Comparison of ENCODE assay signal across 18 cellular contexts in the genomic region with DNA sequence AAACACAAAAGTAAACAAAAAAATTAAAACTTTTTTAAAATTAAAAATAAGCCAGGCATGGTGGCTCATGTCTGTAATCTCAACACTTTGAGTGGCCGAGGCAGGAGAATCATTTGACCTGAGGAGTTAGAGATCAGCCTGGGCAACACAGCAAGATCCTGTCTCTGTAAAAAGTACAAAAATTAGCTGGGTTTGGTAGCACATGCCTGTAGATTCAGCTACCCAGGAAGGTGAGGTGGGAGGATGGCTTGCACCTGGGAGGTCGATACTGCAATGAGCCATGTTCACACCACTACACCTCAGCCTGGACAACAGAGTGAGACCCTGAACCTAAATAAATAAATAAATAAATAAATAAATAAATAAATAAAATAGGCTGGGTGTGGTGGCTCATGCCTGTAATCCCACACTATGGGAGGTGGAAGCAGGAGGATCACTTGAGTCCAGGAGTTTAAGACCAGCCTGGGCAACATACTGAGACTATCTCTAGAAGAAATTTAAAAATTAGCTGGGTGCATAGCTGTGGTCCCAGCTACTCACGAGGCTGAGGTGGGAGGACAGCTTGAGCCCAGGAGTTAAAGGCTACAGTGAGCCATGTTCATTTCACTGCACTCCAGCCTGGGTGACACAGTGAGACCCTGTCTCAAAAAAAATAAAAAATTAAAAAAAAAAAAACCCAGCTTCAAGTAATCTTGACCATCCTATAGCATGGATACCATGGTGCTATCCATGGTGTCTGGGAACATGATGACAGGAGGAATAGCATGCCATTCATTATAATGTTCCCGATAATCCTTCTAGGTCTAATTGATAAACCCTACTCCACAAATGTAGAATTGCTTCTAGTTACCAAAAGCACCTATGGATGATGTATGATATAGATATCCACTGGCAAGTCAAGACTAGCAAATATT.
"Had no signal": no experiment of that assay in that cellular context is flagged by ENCODE, and none has a peak within 500 bp of the region (broad histone marks: within the 10 kb centered on the region; RNA-seq: fewer than 3 reads in every experiment).

No MANE protein-coding gene starts in this region.

- ATAC-seq: activated T-cell treated with anti-CD3 and anti-CD28 coated beads, Interleukin-2, amount 50 U/mL, for 4 hours; left colon; naive thymus-derived CD8-positive, alpha-beta T cell; right cardiac atrium; stimulated activated naive B cell treated with anti-CD40 and anti-IgM and Interleukin-4, amounts not matched to agents 10 μg/mL and 1 μg/mL and 100 μg/mL, for 72 hours had no signal

- H3K4me3 ChIP-seq: adrenal gland, esophagus muscularis mucosa, skin epidermis, thoracic aorta, vagina had no signal

- H3K9me3 ChIP-seq: adrenal gland, esophagus muscularis mucosa, thoracic aorta, vagina had no signal

- H3K36me3 ChIP-seq: adrenal gland, esophagus muscularis mucosa, thoracic aorta, vagina had no signal

- H3K27ac ChIP-seq: adrenal gland, esophagus muscularis mucosa, thoracic aorta had no signal

- H3K27me3 ChIP-seq: adrenal gland, esophagus muscularis mucosa, vagina had no signal

- FAIRE-seq: astrocyte, colon, frontal cortex, islet of Langerhans had no signal

- DNase-seq: activated naive CD4-positive, alpha-beta T cell; activated T-cell treated with anti-CD3 and anti-CD28 coated beads, Interleukin-2, amount 50 U/mL, for 4 hours; head of caudate nucleus; left colon; naive thymus-derived CD8-positive, alpha-beta T cell; right cardiac atrium; stimulated activated CD4-positive, alpha-beta T cell treated with anti-CD3 and anti-CD28 coated beads, Interleukin-15, amount 100 ng/mL, for 24 hours; stimulated activated naive B cell treated with anti-CD40 and anti-IgM and Interleukin-4, amounts not matched to agents 10 μg/mL and 1 μg/mL and 100 μg/mL, for 72 hours; T-helper 9 cell had no signal
